ENCODE assay signal across 8 cellular contexts in the genomic region with DNA sequence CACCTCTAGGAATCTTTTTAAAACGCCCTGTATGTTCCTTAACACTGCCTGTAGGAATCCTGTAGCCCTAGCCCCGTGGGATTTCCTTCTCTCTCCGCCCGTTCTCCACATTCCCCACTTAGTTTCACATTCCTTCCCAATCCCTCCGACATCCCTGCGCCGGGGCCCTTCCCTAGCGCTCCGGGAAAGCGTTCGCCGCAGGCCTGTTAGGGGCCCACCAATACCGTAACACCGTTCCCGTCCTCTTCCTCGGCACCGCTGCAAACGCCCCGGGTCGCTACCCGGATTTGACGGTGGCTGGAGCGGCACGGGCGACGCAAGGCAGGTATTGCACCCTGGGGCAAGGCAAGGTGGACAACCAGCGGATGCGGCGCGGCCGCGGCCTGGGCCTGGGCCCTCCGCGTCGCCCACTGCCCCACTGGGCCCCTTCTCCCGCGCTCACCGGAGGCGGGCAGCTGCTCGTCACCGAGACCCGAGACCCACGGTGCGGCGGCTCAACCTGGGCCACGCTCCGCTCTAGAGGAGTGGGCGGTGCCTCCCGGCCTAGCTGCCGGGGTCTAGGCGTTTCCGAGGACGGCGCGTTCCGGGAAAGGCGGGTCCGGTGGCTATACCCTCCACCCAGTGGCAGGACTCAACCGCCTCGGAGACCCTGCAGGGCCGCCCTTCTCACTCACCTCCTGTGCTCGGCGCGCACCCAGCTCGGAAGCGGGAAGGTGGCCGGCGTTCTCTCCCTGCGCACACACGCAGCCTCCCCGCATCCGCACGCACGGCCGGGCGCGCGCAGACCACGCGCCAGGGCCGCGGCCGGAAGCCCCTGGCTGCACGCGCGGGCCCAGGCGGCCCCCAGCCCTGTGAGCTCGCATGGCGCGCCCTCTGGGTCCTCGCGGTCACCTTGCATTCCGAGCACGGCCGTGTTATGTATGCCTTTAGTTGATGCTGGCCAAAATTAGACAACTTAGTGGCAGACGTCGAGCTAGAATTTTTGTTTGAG. TPM values are rescaled to one million over a fixed set of nuclear protein-coding genes. Genes with fewer than 3 reads are reported as not detected.
DNase-seq lines count a peak whose midpoint lies in the region; ATAC-seq and TF ChIP-seq lines count a peak whose summit lies in the region.

Gene B3GALNT1 (minus strand): TSS at position 789 of the 991 bp plus-strand sequence. CDS start 18,595 bp downstream, outside the sequence.

- TF ChIP-seq CTCF in colonic mucosa (IDR thresholded peaks at IDR 0.05) = no peak

- no peaks in the 10 kb centered on the region for H3K4me1 ChIP-seq in colonic mucosa

- peak within 1 kb of the TSS; percentile 66 for H3K4me3 ChIP-seq in colonic mucosa

- H3K27me3 ChIP-seq in colonic mucosa = no peaks in the 10 kb centered on the region

- no peaks in the 10 kb centered on the region for H3K9me3 ChIP-seq in colonic mucosa

- DNase-seq in DMS53 (lab: John Stamatoyannopoulos, UW) = peak; percentile 81
- peak; percentile 28 for DNase-seq in SKM-1 (lab: John Stamatoyannopoulos, UW; ENCODE audit: unreplicated experiment)
- DNase-seq in colonic mucosa = peak; percentile 24
- DNase-seq in kidney glomerular epithelial cell (lab: John Stamatoyannopoulos, UW) = peak; percentile 39
- DNase-seq in stimulated activated CD4-positive, alpha-beta T cell treated with anti-CD3 and anti-CD28 coated beads, Interleukin-12 subunit alpha, Interleukin-12 subunit beta, amount 100 ng/mL, for 4 hours = peak; percentile 12
- no peak for DNase-seq in mesenteric fat pad (ENCODE audit: low spot score)

- ATAC-seq in GM19452 (IDR thresholded peaks at IDR 0.05; ENCODE audit: unreplicated experiment) (peak; percentile 75), HG03520 (IDR thresholded peaks at IDR 0.05; ENCODE audit: unreplicated experiment) (peak; percentile 60)

- intact Hi-C loops in colonic mucosa (cut with DNase I) = no loop called here

- no peak within 1 kb of the TSS for H3K27ac ChIP-seq in colonic mucosa

- H3K36me3 ChIP-seq in colonic mucosa = no peaks in the 10 kb centered on the region

- peak within 1 kb of the TSS; percentile 52 to 68 for H3K9ac ChIP-seq in colonic mucosa (ENCODE audit: low read depth in 2 of 2, low read length in 2 of 2)

RNA-seq across cellular contexts. Expression of gene B3GALNT1, which starts in this region (rescaled TPM):
- total RNA-seq in colonic mucosa = 1 to 10 TPM in 1 of 2 donors, under 1 TPM in 1; 0.94 to 1.8 TPM
- total RNA-seq in mesenteric fat pad = 5.9 TPM
